ENCODE assay signal across 17 cellular contexts in genomic region chr10:28566458-28566857, GRCh38. TPM values are rescaled to one million over a fixed set of nuclear protein-coding genes. Genes with fewer than 3 reads are reported as not detected.
DNase-seq lines count a peak whose midpoint lies in the region; ATAC-seq and FAIRE-seq lines count a peak whose summit lies in the region.
"Had no signal": no experiment of that assay in that cellular context is flagged by ENCODE, and none has a peak within 500 bp of the region (broad histone marks: within the 10 kb centered on the region; RNA-seq: fewer than 3 reads in every experiment).

No MANE protein-coding gene starts in this region.

- H3K9me3 Mint-ChIP-seq in activated naive CD4-positive, alpha-beta T cell treated with anti-CD3 and anti-CD28 coated beads, Interleukin-2, amount 50 U/mL, for 24 hours = no peaks in the 10 kb centered on the region
- no peaks in the 10 kb centered on the region for H3K9me3 Mint-ChIP-seq in activated naive CD8-positive, alpha-beta T cell treated with anti-CD3 and anti-CD28 coated beads for 36 hours
- H3K9me3 Mint-ChIP-seq in stimulated activated naive B cell treated with anti-CD40 and anti-IgM and Interleukin-4, amounts not matched to agents 10 μg/mL and 1 μg/mL and 100 μg/mL, for 72 hours = no peaks in the 10 kb centered on the region
- H3K9me3 Mint-ChIP-seq: activated naive CD4-positive, alpha-beta T cell treated with anti-CD3 and anti-CD28 coated beads, Interleukin-2, amount 10 ng/mL, durations not matched to agents 7 days and 5 days; neural crest cell had no signal

- DNase-seq in activated naive CD4-positive, alpha-beta T cell (lab: John Stamatoyannopoulos, UW) = no peak
- DNase-seq in activated naive CD8-positive, alpha-beta T cell treated with anti-CD3 and anti-CD28 coated beads for 36 hours = no peak
- DNase-seq in stimulated activated naive B cell treated with anti-CD40 and anti-IgM and Interleukin-4, amounts not matched to agents 10 μg/mL and 1 μg/mL and 100 μg/mL, for 72 hours = no peak
- DNase-seq in HK-2 (ENCODE audit: unreplicated experiment) (no peak), AG20443 (ENCODE audit: low spot score) (no peak), SW 1271 (lab: John Stamatoyannopoulos, UW) (no peak)
- DNase-seq: ACHN; activated naive CD4-positive, alpha-beta T cell treated with anti-CD3 and anti-CD28 coated beads, Interleukin-2, amount 10 ng/mL, durations not matched to agents 7 days and 5 days; cerebellar nuclear complex; SHP77; sigmoid colon; stimulated activated CD4-positive, alpha-beta T cell treated with anti-CD3 and anti-CD28 coated beads, Interleukin-4, amount 100 ng/mL, for 24 hours; upper lobe of right lung had no signal

- no peak overlapping the region for H3K4me3 Mint-ChIP-seq in activated naive CD4-positive, alpha-beta T cell treated with anti-CD3 and anti-CD28 coated beads, Interleukin-2, amount 50 U/mL, for 24 hours
- no peak overlapping the region for H3K4me3 Mint-ChIP-seq in activated naive CD8-positive, alpha-beta T cell treated with anti-CD3 and anti-CD28 coated beads for 36 hours
- no peak overlapping the region for H3K4me3 Mint-ChIP-seq in stimulated activated naive B cell treated with anti-CD40 and anti-IgM and Interleukin-4, amounts not matched to agents 10 μg/mL and 1 μg/mL and 100 μg/mL, for 72 hours
- H3K4me3 Mint-ChIP-seq: activated naive CD4-positive, alpha-beta T cell treated with anti-CD3 and anti-CD28 coated beads, Interleukin-2, amount 10 ng/mL, durations not matched to agents 7 days and 5 days; neural crest cell had no signal

- ATAC-seq in stimulated activated naive B cell treated with anti-CD40 and anti-IgM and Interleukin-4, amounts not matched to agents 10 μg/mL and 1 μg/mL and 100 μg/mL, for 72 hours (replicated peaks) = peak in 1 of 2 donors; percentile 48
- ATAC-seq: left lobe of liver, upper lobe of right lung had no signal

- peak overlapping the region; percentile 41 for H3K27ac Mint-ChIP-seq in activated naive CD4-positive, alpha-beta T cell treated with anti-CD3 and anti-CD28 coated beads, Interleukin-2, amount 50 U/mL, for 24 hours
- H3K27ac Mint-ChIP-seq in activated naive CD8-positive, alpha-beta T cell treated with anti-CD3 and anti-CD28 coated beads for 36 hours = peak overlapping the region; percentile 12
- H3K27ac Mint-ChIP-seq in stimulated activated naive B cell treated with anti-CD40 and anti-IgM and Interleukin-4, amounts not matched to agents 10 μg/mL and 1 μg/mL and 100 μg/mL, for 72 hours = peak overlapping the region; percentile 26
- H3K27ac Mint-ChIP-seq: activated naive CD4-positive, alpha-beta T cell treated with anti-CD3 and anti-CD28 coated beads, Interleukin-2, amount 10 ng/mL, durations not matched to agents 7 days and 5 days had no signal

- FAIRE-seq in islet of Langerhans (lab: Jason Lieb, UNC) = peak; percentile 55

- H3K4me1 Mint-ChIP-seq in activated naive CD4-positive, alpha-beta T cell treated with anti-CD3 and anti-CD28 coated beads, Interleukin-2, amount 50 U/mL, for 24 hours = peaks cover 91% of the 10 kb centered on the region
- H3K4me1 Mint-ChIP-seq in activated naive CD8-positive, alpha-beta T cell treated with anti-CD3 and anti-CD28 coated beads for 36 hours = peaks cover 69% of the 10 kb centered on the region
- H3K4me1 Mint-ChIP-seq in stimulated activated naive B cell treated with anti-CD40 and anti-IgM and Interleukin-4, amounts not matched to agents 10 μg/mL and 1 μg/mL and 100 μg/mL, for 72 hours = peaks cover 31 to 55% of the 10 kb centered on the region in 2 donors

- H3K36me3 Mint-ChIP-seq in activated naive CD4-positive, alpha-beta T cell treated with anti-CD3 and anti-CD28 coated beads, Interleukin-2, amount 50 U/mL, for 24 hours = peaks cover 18% of the 10 kb centered on the region
- H3K36me3 Mint-ChIP-seq in activated naive CD8-positive, alpha-beta T cell treated with anti-CD3 and anti-CD28 coated beads for 36 hours = peaks cover 66% of the 10 kb centered on the region
- H3K36me3 Mint-ChIP-seq in stimulated activated naive B cell treated with anti-CD40 and anti-IgM and Interleukin-4, amounts not matched to agents 10 μg/mL and 1 μg/mL and 100 μg/mL, for 72 hours = peaks cover 21 to 38% of the 10 kb centered on the region in 2 donors

- H3K27me3 Mint-ChIP-seq in activated naive CD4-positive, alpha-beta T cell treated with anti-CD3 and anti-CD28 coated beads, Interleukin-2, amount 50 U/mL, for 24 hours = no peaks in the 10 kb centered on the region
- no peaks in the 10 kb centered on the region for H3K27me3 Mint-ChIP-seq in activated naive CD8-positive, alpha-beta T cell treated with anti-CD3 and anti-CD28 coated beads for 36 hours
- no peaks in the 10 kb centered on the region for H3K27me3 Mint-ChIP-seq in stimulated activated naive B cell treated with anti-CD40 and anti-IgM and Interleukin-4, amounts not matched to agents 10 μg/mL and 1 μg/mL and 100 μg/mL, for 72 hours
- H3K27me3 Mint-ChIP-seq: activated naive CD4-positive, alpha-beta T cell treated with anti-CD3 and anti-CD28 coated beads, Interleukin-2, amount 10 ng/mL, durations not matched to agents 7 days and 5 days had no signal

RNA-seq across cellular contexts. Expression of gene WAC, which starts 33.5 kb away (rescaled TPM):
- total RNA-seq in activated naive CD8-positive, alpha-beta T cell treated with anti-CD3 and anti-CD28 coated beads for 36 hours = 100 to 1,000 TPM; 123 to 126 TPM
